Comparison of ENCODE assay signal across 1 cellular context in genomic region chr1:224377676-224378006, GRCh38.
TF ChIP-seq lines count a peak whose summit lies in the region.

No MANE protein-coding gene starts in this region.

TF ChIP-seq in IMR-90, 13 proteins besides CTCF, POLR2A, EP300 and RAD21 (continued from another document):
- no peak for TF ChIP-seq NFE2L2 (IDR thresholded peaks at IDR 0.05; ENCODE audit: low read depth, low read length)
